13 cellular contexts compared by ENCODE assay signal in the genomic region with DNA sequence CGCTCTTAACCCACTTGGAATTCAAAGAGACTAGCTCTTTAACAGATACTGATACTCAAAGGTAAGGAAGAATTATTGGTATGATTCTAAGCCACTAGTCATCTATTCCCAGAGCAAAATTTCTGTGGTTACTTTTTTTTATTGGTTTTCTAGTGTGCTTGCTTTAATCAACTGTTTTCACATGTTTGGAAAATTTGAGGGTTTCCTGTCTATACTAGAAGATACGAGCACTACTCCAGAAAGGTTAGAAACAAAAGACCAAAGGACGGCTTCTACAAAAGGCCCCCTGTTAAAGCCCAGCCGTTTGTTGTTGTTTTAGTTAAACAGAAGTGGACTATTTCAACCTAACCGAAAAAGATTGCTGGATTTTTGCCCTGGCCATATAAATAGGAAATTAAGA. TPM values are rescaled to one million over a fixed set of nuclear protein-coding genes. Genes with fewer than 3 reads are reported as not detected.
DNase-seq lines count a peak whose midpoint lies in the region; ATAC-seq and TF ChIP-seq lines count a peak whose summit lies in the region.
"Had no signal": no experiment of that assay in that cellular context is flagged by ENCODE, and none has a peak within 500 bp of the region (broad histone marks: within the 10 kb centered on the region; RNA-seq: fewer than 3 reads in every experiment).

No MANE protein-coding gene starts in this region.

- H3K4me3 Mint-ChIP-seq in CD4-positive, alpha-beta memory T cell, result peak overlapping the region in 7 of 8 donors; percentile 26 to 82 (median 46)
- no peak overlapping the region for H3K4me3 Mint-ChIP-seq in dendritic cell treated with granulocyte-macrophage colony-stimulating factor and Interleukin-4, amounts not matched to agents 40 ng/mL and 50 ng/mL, for 4 days
- no peak overlapping the region for H3K4me3 Mint-ChIP-seq in osteocyte (ENCODE audit: unreplicated experiment)
- H3K4me3 Mint-ChIP-seq: activated CD8-positive, alpha-beta memory T cell treated with anti-CD3 and anti-CD28 coated beads, Interleukin-2, amount 10 ng/mL, durations not matched to agents 7 days and 5 days; stimulated activated memory B cell treated with anti-CD40 and anti-IgM and Interleukin-4, amounts not matched to agents 10 μg/mL and 1 μg/mL and 100 μg/mL, for 72 hours; T-helper 1 cell treated with Interleukin-12 subunit alpha and Interleukin-12 subunit beta and Interleukin-4 antibody, amounts not matched to agents 30 μg/mL and 1 μg/mL, for 36 hours had no signal

- peak overlapping the region in 6 of 7 donors; percentile 12 to 90 (median 78) for H3K27ac Mint-ChIP-seq in CD4-positive, alpha-beta memory T cell
- H3K27ac Mint-ChIP-seq in dendritic cell treated with granulocyte-macrophage colony-stimulating factor and Interleukin-4, amounts not matched to agents 40 ng/mL and 50 ng/mL, for 4 days, result peak overlapping the region; percentile 63
- H3K27ac Mint-ChIP-seq in osteocyte (ENCODE audit: unreplicated experiment), result peak overlapping the region; percentile 86
- H3K27ac Mint-ChIP-seq: activated CD8-positive, alpha-beta memory T cell treated with anti-CD3 and anti-CD28 coated beads, Interleukin-2, amount 10 ng/mL, durations not matched to agents 7 days and 5 days; stimulated activated memory B cell treated with anti-CD40 and anti-IgM and Interleukin-4, amounts not matched to agents 10 μg/mL and 1 μg/mL and 100 μg/mL, for 72 hours had no signal

- CTCF ChIA-PET in CD4-positive, alpha-beta memory T cell (lab: Charles Lee; ENCODE audit: partially characterized antibody), result no interaction called here

- peaks cover 0 to 2% (median 0%) of the 10 kb centered on the region in 8 donors for H3K9me3 Mint-ChIP-seq in CD4-positive, alpha-beta memory T cell
- peaks cover 7% of the 10 kb centered on the region for H3K9me3 Mint-ChIP-seq in dendritic cell treated with granulocyte-macrophage colony-stimulating factor and Interleukin-4, amounts not matched to agents 40 ng/mL and 50 ng/mL, for 4 days
- H3K9me3 Mint-ChIP-seq in osteocyte (ENCODE audit: unreplicated experiment), result peaks cover 3% of the 10 kb centered on the region
- H3K9me3 Mint-ChIP-seq: stimulated activated memory B cell treated with anti-CD40 and anti-IgM and Interleukin-4, amounts not matched to agents 10 μg/mL and 1 μg/mL and 100 μg/mL, for 72 hours had no signal

- no peak for TF ChIP-seq CTCF in osteocyte (IDR thresholded peaks at IDR 0.05)
- TF ChIP-seq CTCF in transverse colon (IDR thresholded peaks at IDR 0.05), result no peak

- peaks cover 40 to 60% (median 50%) of the 10 kb centered on the region in 4 donors for H3K4me1 Mint-ChIP-seq in CD4-positive, alpha-beta memory T cell
- peaks cover 44% of the 10 kb centered on the region for H3K4me1 Mint-ChIP-seq in dendritic cell treated with granulocyte-macrophage colony-stimulating factor and Interleukin-4, amounts not matched to agents 40 ng/mL and 50 ng/mL, for 4 days (ENCODE audit: low read depth)
- H3K4me1 Mint-ChIP-seq in osteocyte (ENCODE audit: unreplicated experiment), result peaks cover 34% of the 10 kb centered on the region

- H3K27ac ChIP-seq in CD4-positive, alpha-beta memory T cell (ENCODE audit: low read depth, low read length), result no peak overlapping the region
- H3K27ac ChIP-seq in KOPT-K1 (ENCODE audit: low read depth, low read length, poor library complexity, severe bottlenecking), result peak overlapping the region; percentile 53
- peak overlapping the region in 1 of 4 donors; percentile 28 for H3K27ac ChIP-seq in transverse colon
- H3K27ac ChIP-seq: HL-60 had no signal

- no peak overlapping the region for H3K4me3 ChIP-seq in CD4-positive, alpha-beta memory T cell (ENCODE audit: low read length in 2 of 2)
- H3K4me3 ChIP-seq in transverse colon, result no peak overlapping the region
- H3K4me3 ChIP-seq: mucosa of descending colon had no signal

- intact Hi-C loops in CD4-positive, alpha-beta memory T cell (cut with micrococcal nuclease), result no loop called here
- intact Hi-C loops in dendritic cell treated with granulocyte-macrophage colony-stimulating factor and Interleukin-4, amounts not matched to agents 40 ng/mL and 50 ng/mL, for 4 days (cut with micrococcal nuclease), result no loop called here
- intact Hi-C loops in transverse colon (cut with DNase I; ENCODE audit: low total_unique reads), result no loop called here

- POLR2A ChIA-PET in CD4-positive, alpha-beta memory T cell (lab: Charles Lee; ENCODE audit: partially characterized antibody), result interaction anchor here (0.8 to 1.6 kb wide), 3 partner anchors 12 to 101 kb away, joined by 3 to 5 read pairs (median 4); no protein-coding TSS in a partner anchor

- H3K9me3 ChIP-seq in CD4-positive, alpha-beta memory T cell (ENCODE audit: control insufficient read depth in 1 of 2, low read length in 2 of 2), result no peaks in the 10 kb centered on the region
- H3K9me3 ChIP-seq in KOPT-K1 (ENCODE audit: insufficient read depth, low read length, poor library complexity, severe bottlenecking), result no peaks in the 10 kb centered on the region
- no peaks in the 10 kb centered on the region for H3K9me3 ChIP-seq in transverse colon
- H3K9me3 ChIP-seq: mucosa of descending colon had no signal

- no peak for TF ChIP-seq POLR2A in transverse colon (IDR thresholded peaks at IDR 0.05)

- peaks cover 3 to 9% of the 10 kb centered on the region in 2 donors for H3K36me3 Mint-ChIP-seq in CD4-positive, alpha-beta memory T cell
- H3K36me3 Mint-ChIP-seq in dendritic cell treated with granulocyte-macrophage colony-stimulating factor and Interleukin-4, amounts not matched to agents 40 ng/mL and 50 ng/mL, for 4 days (ENCODE audit: low read depth), result peaks cover 35% of the 10 kb centered on the region
- H3K36me3 Mint-ChIP-seq in osteocyte (ENCODE audit: unreplicated experiment), result peaks cover 9% of the 10 kb centered on the region

- TF ChIP-seq EP300 in transverse colon (IDR thresholded peaks at IDR 0.05; ENCODE audit: low read depth), result no peak

- 68 to 72% methylated on average over 5 of the region's 5 CpGs for WGBS in transverse colon (ENCODE audit: low coverage in 1 of 2), 2 donors

- H3K4me1 ChIP-seq in CD4-positive, alpha-beta memory T cell (ENCODE audit: insufficient read depth, low read length), result peaks cover 62% of the 10 kb centered on the region
- peaks cover 0 to 17% (median 2%) of the 10 kb centered on the region in 4 donors for H3K4me1 ChIP-seq in transverse colon

- ATAC-seq in GM19324 (IDR thresholded peaks at IDR 0.05; ENCODE audit: low FRiP score, unreplicated experiment), result no peak
- ATAC-seq: activated CD8-positive, alpha-beta memory T cell treated with anti-CD3 and anti-CD28 coated beads, Interleukin-2, amount 10 ng/mL, durations not matched to agents 7 days and 5 days; mucosa of descending colon; stimulated activated memory B cell treated with anti-CD40 and anti-IgM and Interleukin-4, amounts not matched to agents 10 μg/mL and 1 μg/mL and 100 μg/mL, for 72 hours had no signal

- in situ Hi-C loops in transverse colon (cut with MboI; ENCODE audit: low pct_ligation_motif_present in 1 of 4, low pct_unique_long_range_greater_than_20kb in 1 of 4, low sequenced_read_pairs in 3 of 4), result no loop called here

- H3K27me3 Mint-ChIP-seq in CD4-positive, alpha-beta memory T cell, result no peaks in the 10 kb centered on the region
- no peaks in the 10 kb centered on the region for H3K27me3 Mint-ChIP-seq in dendritic cell treated with granulocyte-macrophage colony-stimulating factor and Interleukin-4, amounts not matched to agents 40 ng/mL and 50 ng/mL, for 4 days
- H3K27me3 Mint-ChIP-seq in osteocyte (ENCODE audit: unreplicated experiment), result no peaks in the 10 kb centered on the region
- H3K27me3 Mint-ChIP-seq: activated CD8-positive, alpha-beta memory T cell treated with anti-CD3 and anti-CD28 coated beads, Interleukin-2, amount 10 ng/mL, durations not matched to agents 7 days and 5 days; stimulated activated memory B cell treated with anti-CD40 and anti-IgM and Interleukin-4, amounts not matched to agents 10 μg/mL and 1 μg/mL and 100 μg/mL, for 72 hours had no signal

- H3K36me3 ChIP-seq in CD4-positive, alpha-beta memory T cell (ENCODE audit: insufficient read depth, low read length), result no peaks in the 10 kb centered on the region
- peaks cover 50% of the 10 kb centered on the region for H3K36me3 ChIP-seq in KOPT-K1 (ENCODE audit: insufficient read depth, low read length)
- H3K36me3 ChIP-seq in transverse colon, result no peaks in the 10 kb centered on the region

- no peak for DNase-seq in CD4-positive, alpha-beta memory T cell
- DNase-seq in osteocyte (ENCODE audit: extremely low spot score, unreplicated experiment) (no peak), transverse colon (no peak), ecto neural progenitor cell (ENCODE audit: low spot score) (no peak), NCI-H524 (lab: John Stamatoyannopoulos, UW) (no peak)
- DNase-seq: activated CD8-positive, alpha-beta memory T cell treated with anti-CD3 and anti-CD28 coated beads, Interleukin-2, amount 10 ng/mL, durations not matched to agents 7 days and 5 days; mucosa of descending colon had no signal

- H3K27me3 ChIP-seq in CD4-positive, alpha-beta memory T cell (ENCODE audit: insufficient read depth, low read length), result no peaks in the 10 kb centered on the region
- H3K27me3 ChIP-seq in transverse colon, result no peaks in the 10 kb centered on the region

RNA-seq across cellular contexts. Expression of gene LPAR6, which starts 18.5 kb away (rescaled TPM):
- 10 to 100 TPM; 89.0 to 91.1 TPM for total RNA-seq in CD4-positive, alpha-beta memory T cell
- 100 to 1,000 TPM in 1 of 2 donors, 10 to 100 TPM in 1; 69.1 to 134 TPM for polyA plus RNA-seq in CD4-positive, alpha-beta memory T cell
- 10.1 and 13.0 TPM in 2 replicates for total RNA-seq in osteocyte
- total RNA-seq in transverse colon, result 10 to 100 TPM in 3 of 4 donors, 1 to 10 TPM in 1; 2.2 to 34.6 (median 15.9) TPM

Comparison
In these comparisons a context has a peak if more than half of its experiments do, and no peak if none do; other contexts are left out.
1. H3K4me3 Mint-ChIP-seq: peak in CD4-positive, alpha-beta memory T cell (7 of 8); none in dendritic cell treated with granulocyte-macrophage colony-stimulating factor and Interleukin-4, amounts not matched to agents 40 ng/mL and 50 ng/mL, for 4 days (single experiment) and osteocyte (single experiment).
2. Peak in every context shown above with its lines, with median percentiles within 50 percentile points of each other: H3K27ac Mint-ChIP-seq.